Comparison of ENCODE assay signal across 8 cellular contexts in the genomic region with DNA sequence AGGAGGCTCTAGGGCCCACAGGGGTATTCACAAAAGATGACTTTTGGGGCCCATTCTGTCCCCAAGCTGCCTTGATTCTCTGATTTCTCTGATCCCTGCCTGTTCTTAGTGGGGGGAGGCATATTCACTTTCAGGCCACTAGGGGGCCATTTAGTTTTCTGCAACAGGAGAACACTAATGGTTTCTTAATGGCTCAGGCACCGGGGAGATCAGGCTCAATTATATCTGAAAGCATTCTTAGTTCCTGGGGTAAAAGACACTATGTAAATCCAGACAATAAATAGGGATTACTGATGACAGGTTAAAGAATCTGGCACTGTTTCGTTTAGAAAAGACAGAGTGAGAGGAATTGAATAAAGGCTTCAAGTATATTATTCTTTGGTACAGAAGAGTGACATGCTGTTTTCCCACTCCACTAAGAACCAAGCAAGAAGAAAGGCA. TPM values are rescaled to one million over a fixed set of nuclear protein-coding genes. Genes with fewer than 3 reads are reported as not detected.
DNase-seq lines count a peak whose midpoint lies in the region; ATAC-seq, FAIRE-seq and TF ChIP-seq lines count a peak whose summit lies in the region.

No MANE protein-coding gene starts in this region.

- H3K4me1 ChIP-seq in OCI-LY7 (ENCODE audit: insufficient read depth, low read length, poor library complexity, severe bottlenecking) (peaks cover 6% of the 10 kb centered on the region), foreskin keratinocyte (no peaks in the 10 kb centered on the region), pancreas (peaks cover 9 to 16% (median 12%) of the 10 kb centered on the region in 3 donors)

- H3K27me3 ChIP-seq in foreskin keratinocyte: no peaks in the 10 kb centered on the region
- H3K27me3 ChIP-seq in pancreas: no peaks in the 10 kb centered on the region

- FAIRE-seq in pancreas (lab: Jason Lieb, UNC): peak; percentile 34

- H3K4me3 ChIP-seq in OCI-LY7 (ENCODE audit: low read depth, low read length, poor library complexity, severe bottlenecking) (no peak overlapping the region), pancreas (no peak overlapping the region)

- POLR2A ChIA-PET in OCI-LY7 (lab: Charles Lee): no interaction called here

- no peak overlapping the region for H2AFZ ChIP-seq in OCI-LY7 (ENCODE audit: low read length)

- intact Hi-C loops in OCI-LY7 (cut with micrococcal nuclease; ENCODE audit: unreplicated experiment): loop anchor here (1.0 to 5.0 kb wide), 3 partner anchors 17 to 539 kb away; a partner anchor contains a TSS
- intact Hi-C loops in pancreas (cut with DNase I): no loop called here

- H4K20me1 ChIP-seq in OCI-LY7 (ENCODE audit: insufficient read depth, low read length): no peaks in the 10 kb centered on the region

- CTCF ChIA-PET in OCI-LY7 (lab: Charles Lee; ENCODE audit: unreplicated experiment): interaction anchor here (1.4 kb wide), 1 partner anchor 13 kb away, joined by 3 read pairs; no protein-coding TSS in a partner anchor

- H3K27ac ChIP-seq in OCI-LY7 (ENCODE audit: low read depth, low read length, poor library complexity, severe bottlenecking): no peak overlapping the region
- H3K27ac ChIP-seq in foreskin keratinocyte: no peak overlapping the region
- H3K27ac ChIP-seq in pancreas: no peak overlapping the region

- no peaks in the 10 kb centered on the region for H3K79me2 ChIP-seq in OCI-LY7 (ENCODE audit: insufficient read depth, low read depth, low read length)

- no peaks in the 10 kb centered on the region for H3K9me3 ChIP-seq in OCI-LY7 (ENCODE audit: low read length)
- H3K9me3 ChIP-seq in pancreas: no peaks in the 10 kb centered on the region

- H3K36me3 ChIP-seq in OCI-LY7 (ENCODE audit: insufficient read depth, low read length): no peaks in the 10 kb centered on the region
- no peaks in the 10 kb centered on the region for H3K36me3 ChIP-seq in pancreas

- BruUV-seq in OCI-LY7 (replicated peaks; lab: Mats Ljungman, UMichigan): no TSS peak

- ATAC-seq in foreskin keratinocyte (peak; percentile 26), pancreas (peak in 3 of 4 donors; percentile 35 to 42 (median 40)), HG03196 (IDR thresholded peaks at IDR 0.05; ENCODE audit: unreplicated experiment) (no peak), GM19397 (IDR thresholded peaks at IDR 0.05; ENCODE audit: unreplicated experiment) (no peak)

- WGBS in pancreas, 2 donors: 7 to 8% methylated on average over 2 of the region's 2 CpGs

- DNase-seq in DMS53 (lab: John Stamatoyannopoulos, UW) (peak; percentile 72), HUDEP-2 (lab: John Stamatoyannopoulos, UW; ENCODE audit: unreplicated experiment in 76 of 76) (peak in 43 of 76 experiments; percentile 4 to 72 (median 38)), OCI-LY7 (ENCODE audit: low spot score) (peak; percentile 79), foreskin keratinocyte (no peak), pancreas (peak in 1 of 6 donors; percentile 56)
- DNase-seq in activated gamma-delta T cell treated with anti-CD3 and anti-CD28 coated beads, Interleukin-2, amount 50 U/mL, for 16 hours (ENCODE audit: low read depth): peak; percentile 46

- no peaks in the 10 kb centered on the region for H3K9me2 ChIP-seq in OCI-LY7 (ENCODE audit: insufficient read depth, low read length)

- H3K4me2 ChIP-seq in OCI-LY7 (ENCODE audit: low read length): no peak overlapping the region

- peak; percentile 97 for TF ChIP-seq CTCF in OCI-LY7 (conservative IDR thresholded peaks at IDR 0.05; ENCODE audit: low read length)
- peak; percentile 83 for TF ChIP-seq CTCF in foreskin keratinocyte (conservative IDR thresholded peaks at IDR 0.05)
- peak; percentile 66 to 91 (median 84) for TF ChIP-seq CTCF in pancreas (IDR thresholded peaks at IDR 0.05)

RNA-seq across cellular contexts. Expression of a gene that starts 2.5 kb away (rescaled TPM):
- total RNA-seq in OCI-LY7 (2014; rRNA removed; shearing (Covaris generic)): 1.1 and 3.3 TPM in 2 replicates
- 4.4 and 5.3 TPM in 2 replicates for total RNA-seq in OCI-LY7 (2022)
- total RNA-seq in foreskin keratinocyte: 15.0 and 17.8 TPM in 2 replicates
- polyA plus RNA-seq in foreskin keratinocyte: 16.2 and 19.1 TPM in 2 replicates
- total RNA-seq in pancreas: 10 to 100 TPM in 5 of 6 donors, 1 to 10 TPM in 1; 8.1 to 16.4 (median 11.3) TPM
- 10 to 100 TPM in 1 of 2 donors, 1 to 10 TPM in 1; 6.5 to 11.7 TPM for polyA plus RNA-seq in pancreas

RNA-seq across cellular contexts. Expression of a gene that starts 13.2 kb away (rescaled TPM):
- total RNA-seq in OCI-LY7 (2014; rRNA removed; shearing (Covaris generic)): not detected in 2 replicates
- total RNA-seq in OCI-LY7 (2022) (9.2 and 9.6 TPM in 2 replicates), foreskin keratinocyte (1.5 and 1.7 TPM in 2 replicates), pancreas (10 to 100 TPM in 2 of 6 donors, 1 to 10 TPM in 3, under 1 TPM in 1; 0.94 to 23.5 (median 4.1) TPM)
- polyA plus RNA-seq in foreskin keratinocyte (1.6 and 2.2 TPM in 2 replicates), pancreas (1 to 10 TPM; 5.3 to 9.7 TPM)

RNA-seq across cellular contexts. Expression of a gene that starts 19.8 kb away (rescaled TPM):
- total RNA-seq in OCI-LY7 (2014; rRNA removed; shearing (Covaris generic)): 0.15 TPM in 1 of 2 replicates, not detected in the other
- 1.4 TPM in 2 replicates for total RNA-seq in OCI-LY7 (2022)
- 48.7 and 61.7 TPM in 2 replicates for total RNA-seq in foreskin keratinocyte
- 21.3 and 25.0 TPM in 2 replicates for polyA plus RNA-seq in foreskin keratinocyte
- 10 to 100 TPM; 18.3 to 63.6 (median 29.9) TPM for total RNA-seq in pancreas
- 10 to 100 TPM; 32.0 to 72.3 TPM for polyA plus RNA-seq in pancreas

RNA-seq across cellular contexts. Expression of a gene that starts 29.9 kb away (rescaled TPM):
- total RNA-seq in OCI-LY7 (2014; rRNA removed; shearing (Covaris generic)): not detected in 2 replicates
- total RNA-seq in OCI-LY7 (2022) (not detected in 2 replicates), foreskin keratinocyte (not detected in 2 replicates), pancreas (1 to 10 TPM in 1 of 6 donors, under 1 TPM in 2, not detected in 3; 0.56 to 1.8 (median 0.78) TPM)
- polyA plus RNA-seq in foreskin keratinocyte (not detected in 2 replicates), pancreas (10 to 100 TPM; 12.4 to 41.5 TPM)

RNA-seq across cellular contexts. Expression of a gene that starts 37.1 kb away (rescaled TPM):
- total RNA-seq in OCI-LY7 (2014; rRNA removed; shearing (Covaris generic)): 0.03 and 0.08 TPM in 2 replicates
- total RNA-seq in OCI-LY7 (2022) (0.25 and 0.26 TPM in 2 replicates), foreskin keratinocyte (0.65 and 1.5 TPM in 2 replicates), pancreas (1 to 10 TPM in 2 of 6 donors, under 1 TPM in 4; 0.14 to 2.0 (median 0.70) TPM)
- polyA plus RNA-seq in foreskin keratinocyte (1.9 and 6.6 TPM in 2 replicates), pancreas (1 to 10 TPM; 4.1 TPM)

Comparison
In these comparisons a context has a peak if more than half of its experiments do, and no peak if none do; other contexts are left out.
1. DNase-seq: peak in DMS53 (single experiment), HUDEP-2 (43 of 76), OCI-LY7 (single experiment) and activated gamma-delta T cell treated with anti-CD3 and anti-CD28 coated beads, Interleukin-2, amount 50 U/mL, for 16 hours (single experiment); none in foreskin keratinocyte (0 of 2).
2. ATAC-seq: peak in foreskin keratinocyte (single experiment) and pancreas (3 of 4); none in HG03196 (single experiment) and GM19397 (single experiment).
3. RNA of a gene that starts 19.8 kb away (total RNA-seq): 48.7 to 61.7 TPM in foreskin keratinocyte and 18.3 to 63.6 TPM in pancreas; 0.15 to 1.4 TPM in OCI-LY7; every median in the first group is over 4 times any median in the second.
4. Peak in every context shown above with its lines, with median percentiles within 50 percentile points of each other: CTCF ChIP-seq.